In genomic region chr2:191573216-191573615, GRCh38 we compare ENCODE assay signal across 20 cellular contexts.
A peak's percentile ranks its signal among the peaks of the same experiment; 100 is the strongest.
DNase-seq lines count a peak whose midpoint lies in the region; ATAC-seq and TF ChIP-seq lines count a peak whose summit lies in the region.
"Had no signal": no experiment of that assay in that cellular context is flagged by ENCODE, and none has a peak within 500 bp of the region (broad histone marks: within the 10 kb centered on the region; RNA-seq: fewer than 3 reads in every experiment).

No MANE protein-coding gene starts in this region.

- peak; percentile 71 for ATAC-seq in stimulated activated naive CD8-positive, alpha-beta T cell treated with anti-CD3 and anti-CD28 coated beads, Interleukin-15, amount 100 ng/mL, for 72 hours
- ATAC-seq in upper lobe of right lung (no peak), GM18867 (IDR thresholded peaks at IDR 0.05; ENCODE audit: unreplicated experiment) (no peak)
- ATAC-seq: PC-3 had no signal

- H3K4me3 Mint-ChIP-seq in activated naive CD4-positive, alpha-beta T cell treated with anti-CD3 and anti-CD28 coated beads for 36 hours, result no peak overlapping the region
- peak overlapping the region; percentile 2 for H3K4me3 Mint-ChIP-seq in activated naive CD8-positive, alpha-beta T cell
- H3K4me3 Mint-ChIP-seq in stimulated activated naive CD8-positive, alpha-beta T cell treated with anti-CD3 and anti-CD28 coated beads, Interleukin-15, amount 100 ng/mL, for 72 hours, result no peak overlapping the region

- H3K9me3 ChIP-seq in OCI-LY3 (ENCODE audit: insufficient read depth, low read length) (no peaks in the 10 kb centered on the region), upper lobe of right lung (no peaks in the 10 kb centered on the region)
- H3K9me3 ChIP-seq: MG63 had no signal

- H3K27ac ChIP-seq in OCI-LY3 (ENCODE audit: low read length) (peak overlapping the region; percentile 91), upper lobe of right lung (no peak overlapping the region)

- CTCF ChIA-PET in activated naive CD4-positive, alpha-beta T cell treated with anti-CD3 and anti-CD28 coated beads for 36 hours (lab: Charles Lee), result interaction anchor here (0.8 to 1.8 kb wide), 8 partner anchors 9 to 423 kb away, joined by 3 to 6 read pairs (median 3); no protein-coding TSS in a partner anchor

- no peak overlapping the region for H3K4me3 ChIP-seq in OCI-LY3 (ENCODE audit: low read length)
- no peak overlapping the region for H3K4me3 ChIP-seq in upper lobe of right lung
- H3K4me3 ChIP-seq: MG63 had no signal

- H3K36me3 ChIP-seq in OCI-LY3 (replicated peaks; ENCODE audit: low read depth, low read length) (no peaks in the 10 kb centered on the region), upper lobe of right lung (no peaks in the 10 kb centered on the region)
- H3K36me3 ChIP-seq: MG63 had no signal

- intact Hi-C loops in activated naive CD4-positive, alpha-beta T cell treated with anti-CD3 and anti-CD28 coated beads for 36 hours (cut with micrococcal nuclease), result loop anchor here (1.0 to 5.0 kb wide), 3 partner anchors 339 to 458 kb away; no protein-coding TSS in a partner anchor
- intact Hi-C loops in upper lobe of right lung (cut with DNase I), result loop anchor here (5.0 kb wide), 1 partner anchor 104 kb away; the partner anchor contains the start of gene NABP1

- H4K20me1 ChIP-seq in OCI-LY3 (ENCODE audit: insufficient read depth, low read length), result no peaks in the 10 kb centered on the region

- H3K4me1 ChIP-seq in OCI-LY3 (ENCODE audit: low read length), result peaks cover 90% of the 10 kb centered on the region
- peaks cover 15% of the 10 kb centered on the region for H3K4me1 ChIP-seq in upper lobe of right lung

- peak overlapping the region; percentile 72 for H3K9ac ChIP-seq in OCI-LY3 (ENCODE audit: low read length)

- no peak overlapping the region for H2AFZ ChIP-seq in OCI-LY3 (ENCODE audit: low read depth, low read length)

- H3K27me3 ChIP-seq in OCI-LY3 (ENCODE audit: low read depth, low read length), result no peaks in the 10 kb centered on the region
- H3K27me3 ChIP-seq in upper lobe of right lung, result no peaks in the 10 kb centered on the region
- H3K27me3 ChIP-seq: MG63 had no signal

- DNase-seq in activated naive CD4-positive, alpha-beta T cell treated with anti-CD3 and anti-CD28 coated beads for 36 hours, result no peak
- DNase-seq in activated naive CD4-positive, alpha-beta T cell treated with Interleukin-2 at 50 U/mL for 16 hours, result no peak
- DNase-seq in stimulated activated naive CD8-positive, alpha-beta T cell treated with anti-CD3 and anti-CD28 coated beads, Interleukin-15, amount 100 ng/mL, for 72 hours, result no peak
- no peak for DNase-seq in upper lobe of right lung
- DNase-seq: ACHN, C1 segment of cervical spinal cord, DMS79 treated with DMSO at 0.1 percent for 48 hours, Kasumi-1, MG63, NCI-H1092, NCI-H1436 treated with DMSO at 0.1 percent for 48 hours, NCI-H2029, NCI-H345, NCI-H524 treated with DMSO at 0.1 percent for 48 hours, PC-3, RPMI8226, SIG-M5 had no signal

- no peaks in the 10 kb centered on the region for H3K36me3 Mint-ChIP-seq in activated naive CD4-positive, alpha-beta T cell treated with anti-CD3 and anti-CD28 coated beads for 36 hours (ENCODE audit: low read depth)
- H3K36me3 Mint-ChIP-seq in activated naive CD8-positive, alpha-beta T cell, result no peaks in the 10 kb centered on the region

- TF ChIP-seq CTCF in OCI-LY3 (IDR thresholded peaks at IDR 0.05; ENCODE audit: low read depth, low read length) (no peak), upper lobe of right lung (IDR thresholded peaks at IDR 0.05) (no peak)

- peaks cover 7% of the 10 kb centered on the region for H3K79me2 ChIP-seq in OCI-LY3 (ENCODE audit: low read length)

- H3K4me2 ChIP-seq in OCI-LY3 (ENCODE audit: low read length), result peak overlapping the region; percentile 67

- no peaks in the 10 kb centered on the region for H3K9me3 Mint-ChIP-seq in activated naive CD4-positive, alpha-beta T cell treated with anti-CD3 and anti-CD28 coated beads for 36 hours
- H3K9me3 Mint-ChIP-seq in activated naive CD8-positive, alpha-beta T cell (ENCODE audit: low read depth), result no peaks in the 10 kb centered on the region
- no peaks in the 10 kb centered on the region for H3K9me3 Mint-ChIP-seq in stimulated activated naive CD8-positive, alpha-beta T cell treated with anti-CD3 and anti-CD28 coated beads, Interleukin-15, amount 100 ng/mL, for 72 hours

- H3K4me1 Mint-ChIP-seq in activated naive CD4-positive, alpha-beta T cell treated with anti-CD3 and anti-CD28 coated beads for 36 hours (ENCODE audit: low read depth), result peaks cover 54% of the 10 kb centered on the region
- peaks cover 44% of the 10 kb centered on the region for H3K4me1 Mint-ChIP-seq in activated naive CD8-positive, alpha-beta T cell (ENCODE audit: low read depth)
- H3K4me1 Mint-ChIP-seq in stimulated activated naive CD8-positive, alpha-beta T cell treated with anti-CD3 and anti-CD28 coated beads, Interleukin-15, amount 100 ng/mL, for 72 hours, result peaks cover 46% of the 10 kb centered on the region

- H3K27me3 Mint-ChIP-seq in activated naive CD4-positive, alpha-beta T cell treated with anti-CD3 and anti-CD28 coated beads for 36 hours (ENCODE audit: low read depth), result no peaks in the 10 kb centered on the region
- H3K27me3 Mint-ChIP-seq in activated naive CD8-positive, alpha-beta T cell, result peaks cover 1% of the 10 kb centered on the region
- peaks cover 13% of the 10 kb centered on the region for H3K27me3 Mint-ChIP-seq in stimulated activated naive CD8-positive, alpha-beta T cell treated with anti-CD3 and anti-CD28 coated beads, Interleukin-15, amount 100 ng/mL, for 72 hours

- peak overlapping the region; percentile 89 for H3K27ac Mint-ChIP-seq in activated naive CD4-positive, alpha-beta T cell treated with anti-CD3 and anti-CD28 coated beads for 36 hours
- H3K27ac Mint-ChIP-seq in activated naive CD8-positive, alpha-beta T cell, result peak overlapping the region; percentile 7
- peak overlapping the region in 1 of 2 donors; percentile 20 for H3K27ac Mint-ChIP-seq in stimulated activated naive CD8-positive, alpha-beta T cell treated with anti-CD3 and anti-CD28 coated beads, Interleukin-15, amount 100 ng/mL, for 72 hours
